ENCODE assay signal across 1 cellular context in genomic region chr22:37503183-37503683, GRCh38.
TF ChIP-seq lines count a peak whose summit lies in the region.

No MANE protein-coding gene starts in this region.

TF ChIP-seq in HCT116, 20 proteins besides CTCF, POLR2A, EP300 and RAD21 (continued from another document):
- no peak for TF ChIP-seq YY1 (IDR thresholded peaks at IDR 0.05; ENCODE audit: extremely low read depth, insufficient replicate concordance, low read depth, low read length)
- TF ChIP-seq ZFX (IDR thresholded peaks at IDR 0.05) = no peak
- TF ChIP-seq POLR2AphosphoS5 (IDR thresholded peaks at IDR 0.05; ENCODE audit: low read depth, low read length) = no peak
- TF ChIP-seq ELF1 (IDR thresholded peaks at IDR 0.05; ENCODE audit: borderline replicate concordance, low read depth) = no peak
- no peak for TF ChIP-seq ZBTB33 (IDR thresholded peaks at IDR 0.05; ENCODE audit: extremely low read depth, insufficient replicate concordance, low read length)
- TF ChIP-seq EZH2 (IDR thresholded peaks at IDR 0.05) = no peak
- no peak for TF ChIP-seq CEBPB (IDR thresholded peaks at IDR 0.05; ENCODE audit: low read depth)
- TF ChIP-seq EZH2phosphoT487 (IDR thresholded peaks at IDR 0.05; ENCODE audit: borderline replicate concordance) = no peak
- TF ChIP-seq FOSL1 (IDR thresholded peaks at IDR 0.05; ENCODE audit: low read depth) = no peak
- no peak for TF ChIP-seq SIN3A (IDR thresholded peaks at IDR 0.05; ENCODE audit: low read depth)
